ENCODE assay signal across 8 cellular contexts in genomic region chr11:128906185-128907065, GRCh38. TPM values are rescaled to one million over a fixed set of nuclear protein-coding genes. Genes with fewer than 3 reads are reported as not detected.
A peak's percentile ranks its signal among the peaks of the same experiment; 100 is the strongest.
DNase-seq lines count a peak whose midpoint lies in the region; ATAC-seq and TF ChIP-seq lines count a peak whose summit lies in the region.

No MANE protein-coding gene starts in this region.

- H3K4me1 ChIP-seq in left lung (peaks cover 11 to 64% of the 10 kb centered on the region in 2 donors), transverse colon (peaks cover 3 to 21% (median 16%) of the 10 kb centered on the region in 4 donors)

- H3K36me3 Mint-ChIP-seq in activated naive CD4-positive, alpha-beta T cell treated with anti-CD3 and anti-CD28 coated beads for 36 hours (ENCODE audit: low read depth): no peaks in the 10 kb centered on the region
- H3K36me3 Mint-ChIP-seq in brain: no peaks in the 10 kb centered on the region

- peak overlapping the region; percentile 40 to 47 for H3K4me3 ChIP-seq in left lung
- H3K4me3 ChIP-seq in transverse colon: peak overlapping the region in 1 of 4 donors; percentile 71

- ATAC-seq in left lung: peak; percentile 9
- ATAC-seq in HG03097 (IDR thresholded peaks at IDR 0.05; ENCODE audit: low FRiP score, unreplicated experiment): no peak

- peaks cover 11% of the 10 kb centered on the region for H3K4me1 Mint-ChIP-seq in activated naive CD4-positive, alpha-beta T cell treated with anti-CD3 and anti-CD28 coated beads for 36 hours (ENCODE audit: low read depth)
- H3K4me1 Mint-ChIP-seq in brain: peaks cover 58% of the 10 kb centered on the region

- no peaks in the 10 kb centered on the region for H3K9me3 ChIP-seq in left lung
- no peaks in the 10 kb centered on the region for H3K9me3 ChIP-seq in transverse colon

- H3K36me3 ChIP-seq in left lung: no peaks in the 10 kb centered on the region
- H3K36me3 ChIP-seq in transverse colon: no peaks in the 10 kb centered on the region

- H3K27me3 ChIP-seq in left lung (peaks cover 0 to 27% of the 10 kb centered on the region in 2 donors), transverse colon (peaks cover 5% of the 10 kb centered on the region)

- H3K27me3 Mint-ChIP-seq in activated naive CD4-positive, alpha-beta T cell treated with anti-CD3 and anti-CD28 coated beads for 36 hours (ENCODE audit: low read depth): peaks cover 41% of the 10 kb centered on the region
- H3K27me3 Mint-ChIP-seq in brain: peaks cover 45% of the 10 kb centered on the region

- no peak for TF ChIP-seq EP300 in transverse colon (IDR thresholded peaks at IDR 0.05; ENCODE audit: low read depth)

- peak overlapping the region; percentile 69 for H3K4me3 Mint-ChIP-seq in activated naive CD4-positive, alpha-beta T cell treated with anti-CD3 and anti-CD28 coated beads for 36 hours
- H3K4me3 Mint-ChIP-seq in brain: peak overlapping the region in 4 of 5 experiments; percentile 38 to 76 (median 74)

- intact Hi-C loops in activated naive CD4-positive, alpha-beta T cell treated with anti-CD3 and anti-CD28 coated beads for 36 hours (cut with micrococcal nuclease): loop anchor here (1.0 kb wide), 1 partner anchor 22 kb away; no protein-coding TSS in a partner anchor
- intact Hi-C loops in left lung (cut with DNase I): no loop called here
- intact Hi-C loops in transverse colon (cut with DNase I; ENCODE audit: low total_unique reads): no loop called here

- no peak for DNase-seq in activated naive CD4-positive, alpha-beta T cell treated with anti-CD3 and anti-CD28 coated beads for 36 hours
- no peak for DNase-seq in activated naive CD4-positive, alpha-beta T cell treated with anti-CD3 and anti-CD28 coated beads, Interleukin-2, amount 50 U/mL, for 16 hours
- no peak for DNase-seq in left lung
- no peak for DNase-seq in transverse colon
- DNase-seq in UCSD-AML1 (lab: John Stamatoyannopoulos, UW; ENCODE audit: unreplicated experiment): no peak
- DNase-seq in stimulated activated CD4-positive, alpha-beta T cell treated with anti-CD3 and anti-CD28 coated beads, Interleukin-4, amount 100 ng/mL, for 4 hours: no peak

- no peak for TF ChIP-seq POLR2A in transverse colon (IDR thresholded peaks at IDR 0.05)

- CTCF ChIA-PET in activated naive CD4-positive, alpha-beta T cell treated with anti-CD3 and anti-CD28 coated beads for 36 hours (lab: Charles Lee): interaction anchor here (0.6 to 7.9 kb wide), 13 partner anchors 13 to 749 kb away, joined by 3 to 114 read pairs (median 4); partner anchors contain the start of gene KCNJ5

- no peaks in the 10 kb centered on the region for H3K9me3 Mint-ChIP-seq in activated naive CD4-positive, alpha-beta T cell treated with anti-CD3 and anti-CD28 coated beads for 36 hours
- H3K9me3 Mint-ChIP-seq in brain: peaks cover 0 to 11% (median 4%) of the 10 kb centered on the region in 5 experiments

- no peak for TF ChIP-seq CTCF in brain (conservative IDR thresholded peaks at IDR 0.05)
- no peak for TF ChIP-seq CTCF in left lung (IDR thresholded peaks at IDR 0.05)
- TF ChIP-seq CTCF in transverse colon (IDR thresholded peaks at IDR 0.05): no peak

- H3K27ac ChIP-seq in left lung (peak overlapping the region; percentile 62 to 75), transverse colon (peak overlapping the region in 3 of 4 donors; percentile 59 to 68 (median 64))

- in situ Hi-C loops in transverse colon (cut with MboI; ENCODE audit: low pct_ligation_motif_present in 1 of 4, low pct_unique_long_range_greater_than_20kb in 1 of 4, low sequenced_read_pairs in 3 of 4): no loop called here

- no peak overlapping the region for H3K27ac Mint-ChIP-seq in activated naive CD4-positive, alpha-beta T cell treated with anti-CD3 and anti-CD28 coated beads for 36 hours
- peak overlapping the region in 2 of 5 experiments; percentile 58 for H3K27ac Mint-ChIP-seq in brain

- WGBS in transverse colon (ENCODE audit: low coverage in 1 of 2), 2 donors: 63 to 72% methylated on average over 2 to 8 of the region's 8 CpGs

RNA-seq across cellular contexts. Expression of gene KCNJ5, which starts 15.3 kb away (rescaled TPM):
- not detected for total RNA-seq in activated naive CD4-positive, alpha-beta T cell treated with anti-CD3 and anti-CD28 coated beads for 36 hours
- polyA plus RNA-seq in brain (ENCODE audit: insufficient read depth, low read depth, low replicate concordance): 1.3 TPM
- total RNA-seq in left lung: 1 to 10 TPM; 3.8 to 5.0 TPM
- total RNA-seq in transverse colon: 10 to 100 TPM in 2 of 4 donors, under 1 TPM in 2; 0.14 to 17.1 (median 7.4) TPM

RNA-seq across cellular contexts. Expression of gene TP53AIP1, which starts 36.2 kb away (rescaled TPM):
- not detected for total RNA-seq in activated naive CD4-positive, alpha-beta T cell treated with anti-CD3 and anti-CD28 coated beads for 36 hours
- polyA plus RNA-seq in brain (ENCODE audit: insufficient read depth, low read depth, low replicate concordance): 0.44 TPM
- total RNA-seq in left lung (under 1 TPM in 1 of 2 donors, not detected in 1; 0.39 TPM), transverse colon (under 1 TPM in 3 of 4 donors, not detected in 1; 0.20 to 0.48 (median 0.41) TPM)

RNA-seq across cellular contexts. Expression of gene KCNJ1, which starts 39.3 kb away (rescaled TPM):
- not detected for total RNA-seq in activated naive CD4-positive, alpha-beta T cell treated with anti-CD3 and anti-CD28 coated beads for 36 hours
- polyA plus RNA-seq in brain (ENCODE audit: insufficient read depth, low read depth, low replicate concordance): not detected
- total RNA-seq in left lung: not detected
- not detected for total RNA-seq in transverse colon
